In genomic region chr3:124986153-124987143, GRCh38 we compare ENCODE assay signal across 8 cellular contexts. TPM values are rescaled to one million over a fixed set of nuclear protein-coding genes. Genes with fewer than 3 reads are reported as not detected.
DNase-seq lines count a peak whose midpoint lies in the region; ATAC-seq and TF ChIP-seq lines count a peak whose summit lies in the region.

No MANE protein-coding gene starts in this region.

- H3K36me3 ChIP-seq in brain microvascular endothelial cell (replicated peaks) (peaks cover 44% of the 10 kb centered on the region), lower lobe of right lung (peaks cover 63% of the 10 kb centered on the region)

- peak in 1 of 2 donors; percentile 56 for ATAC-seq in lower lobe of right lung
- no peak for ATAC-seq in GM18909 (IDR thresholded peaks at IDR 0.05; ENCODE audit: poor library complexity, unreplicated experiment)
- no peak for ATAC-seq in GM19452 (IDR thresholded peaks at IDR 0.05; ENCODE audit: unreplicated experiment)

- no peak overlapping the region for H3K4me3 ChIP-seq in brain microvascular endothelial cell (ENCODE audit: low read depth, low read length)
- no peak overlapping the region for H3K4me3 ChIP-seq in lower lobe of right lung

- H3K27ac ChIP-seq in brain microvascular endothelial cell (peak overlapping the region; percentile 74), lower lobe of right lung (peak overlapping the region; percentile 70)

- in situ Hi-C loops in ACHN (cut with HindIII; ENCODE audit: low pct_ligation_motif_present, low pct_unique_long_range_greater_than_20kb, low sequenced_read_pairs) (no loop called here), brain microvascular endothelial cell (cut with HindIII; ENCODE audit: low pct_ligation_motif_present, low sequenced_read_pairs) (no loop called here)

- TF ChIP-seq CTCF in brain microvascular endothelial cell (IDR thresholded peaks at IDR 0.05; ENCODE audit: low read depth, low read length, missing control alignments) (peak; percentile 78), lower lobe of right lung (IDR thresholded peaks at IDR 0.05) (peak; percentile 31)

- peaks cover 41% of the 10 kb centered on the region for H3K4me1 ChIP-seq in lower lobe of right lung

- peak; percentile 95 for DNase-seq in ACHN
- DNase-seq in HT-29 (ENCODE audit: low spot score), result peak; percentile 84
- peak; percentile 85 for DNase-seq in brain microvascular endothelial cell
- no peak for DNase-seq in lower lobe of right lung
- no peak for DNase-seq in RPMI8226
- DNase-seq in GF-D8 (lab: John Stamatoyannopoulos, UW), result no peak

- H3K27me3 ChIP-seq in brain microvascular endothelial cell (replicated peaks) (no peaks in the 10 kb centered on the region), lower lobe of right lung (ENCODE audit: low read depth) (no peaks in the 10 kb centered on the region)

- H3K9me3 ChIP-seq in lower lobe of right lung, result no peaks in the 10 kb centered on the region

- intact Hi-C loops in lower lobe of right lung (cut with DNase I), result no loop called here

RNA-seq across cellular contexts. Expression of gene MUC13, which starts 51.9 kb away (rescaled TPM):
- 39.9 and 44.9 TPM in 2 replicates for total RNA-seq in HT-29 (2014; rRNA removed; shearing (Covaris generic))
- total RNA-seq in lower lobe of right lung, result 0.18 TPM

Comparison
In these comparisons a context has a peak if more than half of its experiments do, and no peak if none do; other contexts are left out.
1. DNase-seq: peak in ACHN (single experiment), HT-29 (single experiment) and brain microvascular endothelial cell (single experiment); none in lower lobe of right lung (single experiment), RPMI8226 (single experiment) and GF-D8 (single experiment).
2. RNA of gene MUC13, which starts 51.9 kb away (total RNA-seq): 39.9 to 44.9 TPM in HT-29; 0.18 TPM in lower lobe of right lung (single experiment); every median in the first group is over 10 times any median in the second.